1 cellular context compared by ENCODE assay signal in the genomic region with DNA sequence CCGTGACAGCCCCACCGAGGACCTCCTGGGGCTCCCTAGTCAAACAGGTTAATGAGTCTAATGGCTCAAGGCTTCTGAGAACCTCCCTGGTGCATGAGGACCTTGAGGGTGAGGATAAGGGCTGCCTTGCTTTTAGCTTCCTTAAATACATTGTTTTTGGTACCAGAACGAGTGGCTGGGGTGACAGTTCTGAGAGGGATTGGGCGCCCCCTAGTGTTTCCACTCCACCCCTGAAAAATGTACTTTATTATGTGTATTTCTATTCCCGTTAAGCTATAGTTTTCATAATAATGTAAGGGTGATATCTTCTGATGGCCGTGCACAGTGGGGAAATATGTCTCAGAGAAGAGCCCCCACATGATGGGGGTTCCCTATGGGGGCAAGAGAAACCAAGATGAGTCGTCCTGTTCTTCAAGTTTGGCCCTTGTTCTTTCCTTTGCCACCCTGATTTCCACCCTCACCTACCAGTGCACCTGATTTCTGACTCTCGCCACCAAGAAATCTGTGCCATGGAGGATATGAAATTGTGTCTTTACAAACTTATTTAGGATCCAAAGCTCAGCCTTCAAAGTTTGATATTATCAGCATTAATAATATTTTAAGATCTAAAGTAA.
TF ChIP-seq lines count a peak whose summit lies in the region.

No MANE protein-coding gene starts in this region.

TF ChIP-seq in GM23338, 12 proteins besides CTCF, POLR2A, EP300 and RAD21 (continued from another document):
- TF ChIP-seq, protein P1, sequence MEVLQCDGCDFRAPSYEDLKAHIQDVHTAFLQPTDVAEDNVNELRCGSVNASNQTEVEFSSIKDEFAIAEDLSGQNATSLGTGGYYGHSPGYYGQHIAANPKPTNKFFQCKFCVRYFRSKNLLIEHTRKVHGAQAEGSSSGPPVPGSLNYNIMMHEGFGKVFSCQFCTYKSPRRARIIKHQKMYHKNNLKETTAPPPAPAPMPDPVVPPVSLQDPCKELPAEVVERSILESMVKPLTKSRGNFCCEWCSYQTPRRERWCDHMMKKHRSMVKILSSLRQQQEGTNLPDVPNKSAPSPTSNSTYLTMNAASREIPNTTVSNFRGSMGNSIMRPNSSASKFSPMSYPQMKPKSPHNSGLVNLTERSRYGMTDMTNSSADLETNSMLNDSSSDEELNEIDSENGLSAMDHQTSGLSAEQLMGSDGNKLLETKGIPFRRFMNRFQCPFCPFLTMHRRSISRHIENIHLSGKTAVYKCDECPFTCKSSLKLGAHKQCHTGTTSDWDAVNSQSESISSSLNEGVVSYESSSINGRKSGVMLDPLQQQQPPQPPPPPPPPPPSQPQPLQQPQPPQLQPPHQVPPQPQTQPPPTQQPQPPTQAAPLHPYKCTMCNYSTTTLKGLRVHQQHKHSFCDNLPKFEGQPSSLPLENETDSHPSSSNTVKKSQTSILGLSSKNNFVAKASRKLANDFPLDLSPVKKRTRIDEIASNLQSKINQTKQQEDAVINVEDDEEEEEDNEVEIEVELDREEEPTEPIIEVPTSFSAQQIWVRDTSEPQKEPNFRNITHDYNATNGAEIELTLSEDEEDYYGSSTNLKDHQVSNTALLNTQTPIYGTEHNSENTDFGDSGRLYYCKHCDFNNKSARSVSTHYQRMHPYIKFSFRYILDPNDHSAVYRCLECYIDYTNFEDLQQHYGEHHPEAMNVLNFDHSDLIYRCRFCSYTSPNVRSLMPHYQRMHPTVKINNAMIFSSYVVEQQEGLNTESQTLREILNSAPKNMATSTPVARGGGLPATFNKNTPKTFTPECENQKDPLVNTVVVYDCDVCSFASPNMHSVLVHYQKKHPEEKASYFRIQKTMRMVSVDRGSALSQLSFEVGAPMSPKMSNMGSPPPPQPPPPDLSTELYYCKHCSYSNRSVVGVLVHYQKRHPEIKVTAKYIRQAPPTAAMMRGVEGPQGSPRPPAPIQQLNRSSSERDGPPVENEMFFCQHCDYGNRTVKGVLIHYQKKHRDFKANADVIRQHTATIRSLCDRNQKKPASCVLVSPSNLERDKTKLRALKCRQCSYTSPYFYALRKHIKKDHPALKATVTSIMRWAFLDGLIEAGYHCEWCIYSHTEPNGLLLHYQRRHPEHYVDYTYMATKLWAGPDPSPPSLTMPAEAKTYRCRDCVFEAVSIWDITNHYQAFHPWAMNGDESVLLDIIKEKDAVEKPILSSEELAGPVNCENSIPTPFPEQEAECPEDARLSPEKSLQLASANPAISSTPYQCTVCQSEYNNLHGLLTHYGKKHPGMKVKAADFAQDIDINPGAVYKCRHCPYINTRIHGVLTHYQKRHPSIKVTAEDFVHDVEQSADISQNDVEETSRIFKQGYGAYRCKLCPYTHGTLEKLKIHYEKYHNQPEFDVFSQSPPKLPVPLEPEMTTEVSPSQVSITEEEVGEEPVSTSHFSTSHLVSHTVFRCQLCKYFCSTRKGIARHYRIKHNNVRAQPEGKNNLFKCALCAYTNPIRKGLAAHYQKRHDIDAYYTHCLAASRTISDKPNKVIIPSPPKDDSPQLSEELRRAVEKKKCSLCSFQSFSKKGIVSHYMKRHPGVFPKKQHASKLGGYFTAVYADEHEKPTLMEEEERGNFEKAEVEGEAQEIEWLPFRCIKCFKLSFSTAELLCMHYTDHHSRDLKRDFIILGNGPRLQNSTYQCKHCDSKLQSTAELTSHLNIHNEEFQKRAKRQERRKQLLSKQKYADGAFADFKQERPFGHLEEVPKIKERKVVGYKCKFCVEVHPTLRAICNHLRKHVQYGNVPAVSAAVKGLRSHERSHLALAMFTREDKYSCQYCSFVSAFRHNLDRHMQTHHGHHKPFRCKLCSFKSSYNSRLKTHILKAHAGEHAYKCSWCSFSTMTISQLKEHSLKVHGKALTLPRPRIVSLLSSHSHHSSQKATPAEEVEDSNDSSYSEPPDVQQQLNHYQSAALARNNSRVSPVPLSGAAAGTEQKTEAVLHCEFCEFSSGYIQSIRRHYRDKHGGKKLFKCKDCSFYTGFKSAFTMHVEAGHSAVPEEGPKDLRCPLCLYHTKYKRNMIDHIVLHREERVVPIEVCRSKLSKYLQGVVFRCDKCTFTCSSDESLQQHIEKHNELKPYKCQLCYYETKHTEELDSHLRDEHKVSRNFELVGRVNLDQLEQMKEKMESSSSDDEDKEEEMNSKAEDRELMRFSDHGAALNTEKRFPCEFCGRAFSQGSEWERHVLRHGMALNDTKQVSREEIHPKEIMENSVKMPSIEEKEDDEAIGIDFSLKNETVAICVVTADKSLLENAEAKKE (CRISPR knock-in tag; IDR thresholded peaks at IDR 0.05): no peak
- TF ChIP-seq CREB1 (CRISPR knock-in tag; IDR thresholded peaks at IDR 0.05; ENCODE audit: low read depth): no peak
- no peak for TF ChIP-seq ZNF114 (CRISPR knock-in tag; IDR thresholded peaks at IDR 0.05)
- no peak for TF ChIP-seq NANOG (IDR thresholded peaks at IDR 0.05; ENCODE audit: borderline replicate concordance)
- TF ChIP-seq STAT1 (IDR thresholded peaks at IDR 0.05; ENCODE audit: unreplicated experiment): no peak
TF ChIP-seq in GM23338: peak in this region for 0.
